8 cellular contexts compared by ENCODE assay signal in the genomic region with DNA sequence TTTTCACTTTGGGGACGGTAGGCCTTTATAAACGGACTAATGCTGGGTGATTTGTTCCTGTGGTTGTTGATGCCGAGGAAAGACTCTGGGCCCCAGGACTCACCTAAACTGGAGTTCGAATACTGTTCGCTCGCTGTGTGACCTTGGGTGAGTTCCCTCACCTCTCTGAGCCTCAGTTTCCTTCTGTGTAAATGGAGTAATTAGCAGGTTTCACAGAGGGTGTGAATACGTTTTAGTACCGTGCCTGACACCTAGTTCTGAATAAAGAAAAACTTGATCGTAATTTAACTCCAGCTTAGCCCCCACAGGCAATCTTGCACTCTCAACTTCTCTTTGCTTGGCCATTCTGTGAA. TPM values are rescaled to one million over a fixed set of nuclear protein-coding genes. Genes with fewer than 3 reads are reported as not detected.
DNase-seq lines count a peak whose midpoint lies in the region; ATAC-seq and TF ChIP-seq lines count a peak whose summit lies in the region.

No MANE protein-coding gene starts in this region.

- H3K9me3 ChIP-seq in CD8-positive, alpha-beta memory T cell (ENCODE audit: low read length) = no peaks in the 10 kb centered on the region
- no peaks in the 10 kb centered on the region for H3K9me3 ChIP-seq in Panc1 (ENCODE audit: control insufficient read depth, insufficient read depth, low read depth, low read length)

- no peak for TF ChIP-seq CTCF in Panc1 (IDR thresholded peaks at IDR 0.05)
- TF ChIP-seq CTCF in osteocyte (IDR thresholded peaks at IDR 0.05) = no peak

- POLR2A ChIA-PET in CD8-positive, alpha-beta memory T cell (lab: Charles Lee) = interaction anchor here (1.8 kb wide), 1 partner anchor 236 kb away, joined by 5 read pairs; the partner anchor contains the start of gene FAM222A
- POLR2A ChIA-PET in Panc1 (lab: Charles Lee) = interaction anchor here (0.7 kb wide), 1 partner anchor 94 kb away, joined by 3 read pairs; no protein-coding TSS in a partner anchor

- peak overlapping the region; percentile 95 to 99 (median 98) for H3K27ac Mint-ChIP-seq in CD8-positive, alpha-beta memory T cell
- peak overlapping the region; percentile 99 for H3K27ac Mint-ChIP-seq in osteocyte (ENCODE audit: unreplicated experiment)

- CTCF ChIA-PET in CD8-positive, alpha-beta memory T cell (lab: Charles Lee) = interaction anchor here (1.4 to 1.6 kb wide), 2 partner anchors 45 to 237 kb away, joined by 3 to 5 read pairs; no protein-coding TSS in a partner anchor
- CTCF ChIA-PET in Panc1 (lab: Charles Lee) = interaction anchor here (1.3 kb wide), 1 partner anchor 50 kb away, joined by 4 read pairs; no protein-coding TSS in a partner anchor

- in situ Hi-C loops in Panc1 (cut with HindIII; ENCODE audit: low pct_unique_long_range_greater_than_20kb, low sequenced_read_pairs) = no loop called here
- in situ Hi-C loops in KBM-7 (cut with MboI; ENCODE audit: low pct_unique_long_range_greater_than_20kb, low sequenced_read_pairs) = no loop called here

- H3K9me3 Mint-ChIP-seq in CD8-positive, alpha-beta memory T cell = no peaks in the 10 kb centered on the region
- no peaks in the 10 kb centered on the region for H3K9me3 Mint-ChIP-seq in osteocyte (ENCODE audit: unreplicated experiment)

- peak overlapping the region; percentile 93 to 99 (median 97) for H3K4me3 Mint-ChIP-seq in CD8-positive, alpha-beta memory T cell
- peak overlapping the region; percentile 97 for H3K4me3 Mint-ChIP-seq in osteocyte (ENCODE audit: unreplicated experiment)

- peaks cover 30% of the 10 kb centered on the region for H3K4me1 ChIP-seq in CD8-positive, alpha-beta memory T cell (ENCODE audit: insufficient read depth, low read length)
- peaks cover 21% of the 10 kb centered on the region for H3K4me1 ChIP-seq in Panc1 (ENCODE audit: control insufficient read depth, insufficient read depth, low read length)

- intact Hi-C loops in Panc1 (cut with micrococcal nuclease; ENCODE audit: unreplicated experiment) = no loop called here

- H3K27me3 ChIP-seq in CD8-positive, alpha-beta memory T cell (ENCODE audit: insufficient read depth, low read length, poor library complexity, severe bottlenecking) = no peaks in the 10 kb centered on the region
- no peaks in the 10 kb centered on the region for H3K27me3 ChIP-seq in Panc1 (ENCODE audit: control insufficient read depth, insufficient read depth, low read length)

- peaks cover 0 to 19% (median 0%) of the 10 kb centered on the region in 3 donors for H3K36me3 Mint-ChIP-seq in CD8-positive, alpha-beta memory T cell
- H3K36me3 Mint-ChIP-seq in osteocyte (ENCODE audit: unreplicated experiment) = no peaks in the 10 kb centered on the region

- DNase-seq in CD8-positive, alpha-beta memory T cell = no peak
- DNase-seq in Panc1 (ENCODE audit: low read depth, low spot score) = no peak
- DNase-seq in epithelial cell of prostate (ENCODE audit: low read depth, low spot score) = no peak
- DNase-seq in osteocyte (ENCODE audit: extremely low spot score, unreplicated experiment) = no peak
- no peak for DNase-seq in NCI-H1436 (lab: John Stamatoyannopoulos, UW)
- DNase-seq in KBM-7 = no peak
- no peak for DNase-seq in NCI-H510A (lab: John Stamatoyannopoulos, UW)
- DNase-seq in LoVo (ENCODE audit: low spot score) = no peak

- peak overlapping the region; percentile 92 for H3K27ac ChIP-seq in CD8-positive, alpha-beta memory T cell (ENCODE audit: low read depth, low read length)
- H3K27ac ChIP-seq in Panc1 (ENCODE audit: low read length) = peak overlapping the region; percentile 95
- H3K27ac ChIP-seq in epithelial cell of prostate = peak overlapping the region; percentile 83

- no peaks in the 10 kb centered on the region for H3K27me3 Mint-ChIP-seq in CD8-positive, alpha-beta memory T cell
- no peaks in the 10 kb centered on the region for H3K27me3 Mint-ChIP-seq in osteocyte (ENCODE audit: unreplicated experiment)

- peaks cover 44 to 66% (median 51%) of the 10 kb centered on the region in 3 donors for H3K4me1 Mint-ChIP-seq in CD8-positive, alpha-beta memory T cell
- H3K4me1 Mint-ChIP-seq in osteocyte (ENCODE audit: unreplicated experiment) = peaks cover 34% of the 10 kb centered on the region

- TSS peak; percentile 79 for BruUV-seq in Panc1 (replicated peaks; lab: Mats Ljungman, UMichigan)

- peaks cover 4% of the 10 kb centered on the region for H3K36me3 ChIP-seq in CD8-positive, alpha-beta memory T cell (ENCODE audit: insufficient read depth, low read length)
- no peaks in the 10 kb centered on the region; the same call in 1 of the 2 replicates for H3K36me3 ChIP-seq in Panc1 (ENCODE audit: control insufficient read depth, insufficient read depth, low read length)

- peak overlapping the region; percentile 98 for H3K4me3 ChIP-seq in CD8-positive, alpha-beta memory T cell (ENCODE audit: low read length)
- H3K4me3 ChIP-seq in Panc1 (ENCODE audit: low read depth in 2 of 2, low read length in 2 of 2) = peak overlapping the region; percentile 85 to 93

- ATAC-seq in Panc1 = peak; percentile 7; the same call in 1 of the 2 replicates

RNA-seq across cellular contexts. Expression of gene UBE3B, which starts 0.5 kb away (rescaled TPM):
- total RNA-seq in CD8-positive, alpha-beta memory T cell = 10 to 100 TPM; 38.3 to 40.2 TPM
- polyA plus RNA-seq in CD8-positive, alpha-beta memory T cell = 20.8 TPM
- total RNA-seq in Panc1 (2021; ENCODE audit: unreplicated experiment) = 38.9 TPM
- 29.0 TPM for polyA plus RNA-seq in Panc1 (2012; ENCODE audit: insufficient read length)
- total RNA-seq in osteocyte = 33.0 and 37.0 TPM in 2 replicates

RNA-seq across cellular contexts. Expression of gene KCTD10, which starts 0.8 kb away (rescaled TPM):
- total RNA-seq in CD8-positive, alpha-beta memory T cell = 10 to 100 TPM; 44.9 to 48.1 TPM
- 27.4 TPM for polyA plus RNA-seq in CD8-positive, alpha-beta memory T cell
- total RNA-seq in Panc1 (2021; ENCODE audit: unreplicated experiment) (55.2 TPM), osteocyte (43.1 and 43.5 TPM in 2 replicates)
- 44.6 TPM for polyA plus RNA-seq in Panc1 (2012; ENCODE audit: insufficient read length)
